ENCODE assay signal across 8 cellular contexts in the genomic region with DNA sequence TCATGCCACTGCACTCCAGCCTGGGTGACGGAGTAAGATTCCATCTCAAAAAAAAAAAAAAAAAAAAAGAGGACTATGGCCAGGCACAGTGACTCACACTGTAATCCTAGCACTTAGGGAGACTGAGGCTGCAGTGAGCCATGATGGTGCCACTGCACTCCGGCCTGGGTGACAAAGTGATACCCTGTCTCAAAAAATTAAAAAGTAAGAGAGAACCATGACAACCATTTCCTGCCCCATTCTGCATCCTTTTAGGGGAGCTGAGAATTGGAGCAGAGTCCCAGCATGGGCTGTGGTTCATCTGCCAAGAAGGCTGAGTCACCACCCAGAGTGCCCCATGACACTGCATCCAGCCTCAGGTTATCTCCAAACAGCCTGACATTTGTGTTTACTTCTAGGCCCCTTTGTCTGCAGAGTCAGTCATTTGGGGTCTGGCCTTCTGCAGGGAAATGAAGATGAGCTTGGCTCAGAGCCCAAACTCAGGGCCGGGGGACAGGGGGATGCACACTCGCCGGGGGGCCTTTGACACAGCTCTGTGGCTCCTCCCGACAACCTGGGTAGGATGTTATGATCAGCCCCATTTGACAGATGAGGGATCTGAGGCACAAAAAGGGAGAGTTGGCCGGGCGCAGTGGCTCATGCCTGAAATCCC. TPM values are rescaled to one million over a fixed set of nuclear protein-coding genes. Genes with fewer than 3 reads are reported as not detected.
DNase-seq lines count a peak whose midpoint lies in the region; ATAC-seq and TF ChIP-seq lines count a peak whose summit lies in the region.

No MANE protein-coding gene starts in this region.

- TF ChIP-seq CTCF in foreskin keratinocyte (conservative IDR thresholded peaks at IDR 0.05), result no peak

- H3K27ac ChIP-seq in foreskin keratinocyte, result no peak overlapping the region

- DNase-seq in stimulated activated CD4-positive, alpha-beta T cell treated with anti-CD3 and anti-CD28 coated beads, Interleukin-4, amount 100 ng/mL, for 1 hour, result peak; percentile 9
- no peak for DNase-seq in stimulated activated CD4-positive, alpha-beta T cell treated with anti-CD3 and anti-CD28 coated beads, Interleukin-12 subunit alpha, Interleukin-12 subunit beta, amount 100 ng/mL, for 4 hours
- peak; percentile 21 for DNase-seq in UCSD-AML1 (lab: John Stamatoyannopoulos, UW; ENCODE audit: unreplicated experiment)
- peak; percentile 55 to 80 for DNase-seq in foreskin keratinocyte
- peak; percentile 38 for DNase-seq in stimulated activated naive CD8-positive, alpha-beta T cell treated with anti-CD3 and anti-CD28 coated beads, Interleukin-15, Interleukin-2, amounts not matched to agents 100 U/mL and 50 U/mL, for 24 hours
- no peak for DNase-seq in NCI-H1417 (lab: John Stamatoyannopoulos, UW)

- ATAC-seq in foreskin keratinocyte (peak; percentile 78), GM21576 (IDR thresholded peaks at IDR 0.05; ENCODE audit: unreplicated experiment) (no peak), GM21723 (IDR thresholded peaks at IDR 0.05; ENCODE audit: unreplicated experiment) (no peak)
- peak; percentile 87 for ATAC-seq in stimulated activated naive CD8-positive, alpha-beta T cell treated with anti-CD3 and anti-CD28 coated beads, Interleukin-15, Interleukin-2, amounts not matched to agents 100 U/mL and 50 U/mL, for 24 hours

- H3K4me1 ChIP-seq in foreskin keratinocyte, result no peaks in the 10 kb centered on the region

- peaks cover 15% of the 10 kb centered on the region for H3K27me3 ChIP-seq in foreskin keratinocyte

RNA-seq across cellular contexts. Expression of a gene that starts 4.7 kb away (rescaled TPM):
- total RNA-seq in foreskin keratinocyte, result not detected in 2 replicates
- polyA plus RNA-seq in foreskin keratinocyte, result not detected in 2 replicates

RNA-seq across cellular contexts. Expression of a gene that starts 21.3 kb away (rescaled TPM):
- 32.7 and 32.9 TPM in 2 replicates for total RNA-seq in foreskin keratinocyte
- polyA plus RNA-seq in foreskin keratinocyte, result 56.7 and 60.3 TPM in 2 replicates

RNA-seq across cellular contexts. Expression of a gene that starts 24.1 kb away (rescaled TPM):
- 25.1 and 26.5 TPM in 2 replicates for total RNA-seq in foreskin keratinocyte
- 53.8 and 63.4 TPM in 2 replicates for polyA plus RNA-seq in foreskin keratinocyte

RNA-seq across cellular contexts. Expression of a gene that starts 55.3 kb away (rescaled TPM):
- 34.1 and 35.7 TPM in 2 replicates for total RNA-seq in foreskin keratinocyte
- polyA plus RNA-seq in foreskin keratinocyte, result 50.6 and 56.4 TPM in 2 replicates

RNA-seq across cellular contexts. Expression of a gene that starts 55.6 kb away (rescaled TPM):
- total RNA-seq in foreskin keratinocyte, result 396 and 449 TPM in 2 replicates
- 342 and 412 TPM in 2 replicates for polyA plus RNA-seq in foreskin keratinocyte

Comparison
In these comparisons a context has a peak if more than half of its experiments do, and no peak if none do; other contexts are left out.
1. DNase-seq: peak in stimulated activated CD4-positive, alpha-beta T cell treated with anti-CD3 and anti-CD28 coated beads, Interleukin-4, amount 100 ng/mL, for 1 hour (single experiment), UCSD-AML1 (single experiment), foreskin keratinocyte (2 of 2) and stimulated activated naive CD8-positive, alpha-beta T cell treated with anti-CD3 and anti-CD28 coated beads, Interleukin-15, Interleukin-2, amounts not matched to agents 100 U/mL and 50 U/mL, for 24 hours (single experiment); none in stimulated activated CD4-positive, alpha-beta T cell treated with anti-CD3 and anti-CD28 coated beads, Interleukin-12 subunit alpha, Interleukin-12 subunit beta, amount 100 ng/mL, for 4 hours (single experiment) and NCI-H1417 (0 of 3).
2. ATAC-seq: peak in foreskin keratinocyte (single experiment) and stimulated activated naive CD8-positive, alpha-beta T cell treated with anti-CD3 and anti-CD28 coated beads, Interleukin-15, Interleukin-2, amounts not matched to agents 100 U/mL and 50 U/mL, for 24 hours (single experiment); none in GM21576 (single experiment) and GM21723 (single experiment).